ENCODE assay signal across 37 cellular contexts in the genomic region with DNA sequence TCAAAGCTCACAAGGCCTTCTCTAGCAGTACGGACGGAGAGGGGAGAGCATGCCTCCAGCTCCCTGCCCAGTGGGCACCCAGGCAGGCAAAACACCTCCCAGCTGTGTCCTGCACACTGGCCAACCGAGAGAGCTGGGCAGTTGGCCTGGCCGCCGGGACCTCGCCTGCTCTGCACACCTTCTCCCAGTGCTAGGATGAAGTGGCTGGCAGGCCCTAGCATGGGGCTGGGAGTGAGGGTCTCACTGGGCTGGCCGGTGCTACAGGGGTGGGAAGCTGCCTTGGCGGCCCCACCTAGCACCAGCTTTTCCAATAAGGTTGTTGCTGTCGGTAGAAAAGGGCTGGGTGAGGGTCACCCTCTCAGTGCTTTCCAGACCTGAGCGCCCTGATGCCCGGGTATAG.
"Had no signal": no experiment of that assay in that cellular context is flagged by ENCODE, and none has a peak within 500 bp of the region (broad histone marks: within the 10 kb centered on the region; RNA-seq: fewer than 3 reads in every experiment).

No MANE protein-coding gene starts in this region.

- FAIRE-seq: astrocyte, TTC549 had no signal

- H3K27ac ChIP-seq: adrenal gland, body of pancreas, brain microvascular endothelial cell, breast epithelium, VCaP had no signal

- H3K36me3 ChIP-seq: adrenal gland, brain microvascular endothelial cell, breast epithelium had no signal

- DNase-seq: activated CD4-positive, alpha-beta memory T cell treated with anti-CD3 and anti-CD28 coated beads, Interleukin-2, amount 10 ng/mL, durations not matched to agents 7 days and 5 days; activated CD4-positive, alpha-beta T cell treated with anti-CD3 and anti-CD28 coated beads for 1 hour; activated CD4-positive, alpha-beta T cell treated with anti-CD3 and anti-CD28 coated beads for 36 hours; activated CD4-positive, alpha-beta T cell treated with anti-CD3 and anti-CD28 coated beads for 48 hours; activated CD4-positive, alpha-beta T cell treated with anti-CD3 and anti-CD28 coated beads, Interleukin-2, amount 10 ng/mL, durations not matched to agents 7 days and 5 days; activated CD4-positive, alpha-beta T cell treated with anti-CD3 and anti-CD28 coated beads, Interleukin-2, amount 50 U/mL, for 48 hours; activated CD4-positive, CD25-positive, alpha-beta regulatory T cell; activated CD8-positive, alpha-beta memory T cell treated with anti-CD3 and anti-CD28 coated beads for 24 hours; activated CD8-positive, alpha-beta memory T cell treated with anti-CD3 and anti-CD28 coated beads, Interleukin-2, amount 10 ng/mL, durations not matched to agents 7 days and 5 days; activated CD8-positive, alpha-beta memory T cell treated with anti-CD3 and anti-CD28 coated beads, Interleukin-2, amount 50 U/mL, for 48 hours; activated CD8-positive, alpha-beta T cell treated with anti-CD3 and anti-CD28 coated beads, Interleukin-2, amount 10 ng/mL, durations not matched to agents 7 days and 5 days; activated effector memory CD4-positive, alpha-beta T cell treated with Interleukin-2 at 50 U/mL for 16 hours; activated gamma-delta T cell; activated naive CD4-positive, alpha-beta T cell treated with anti-CD3 and anti-CD28 coated beads, Interleukin-2, amount 10 ng/mL, durations not matched to agents 7 days and 5 days; activated naive CD4-positive, alpha-beta T cell treated with Interleukin-2 at 50 U/mL for 16 hours; activated naive CD8-positive, alpha-beta T cell treated with anti-CD3 and anti-CD28 coated beads, Interleukin-2, amount 10 ng/mL, durations not matched to agents 7 days and 5 days; activated T-cell treated with anti-CD3 and anti-CD28 coated beads, Interleukin-2, amount 50 U/mL, for 24 hours; activated T-cell treated with anti-CD3 and anti-CD28 coated beads, Interleukin-2, amount 50 U/mL, for 48 hours; adrenal gland; amniotic stem cell; aorta; body of pancreas; brain microvascular endothelial cell; central memory CD4-positive, alpha-beta T cell; T-helper 1 cell; T-helper 2 cell; T-helper 9 cell had no signal

- H3K4me3 Mint-ChIP-seq: activated CD4-positive, alpha-beta memory T cell treated with anti-CD3 and anti-CD28 coated beads, Interleukin-2, amount 10 ng/mL, durations not matched to agents 7 days and 5 days; activated CD4-positive, alpha-beta T cell treated with anti-CD3 and anti-CD28 coated beads for 36 hours; activated CD4-positive, alpha-beta T cell treated with anti-CD3 and anti-CD28 coated beads, Interleukin-2, amount 10 ng/mL, durations not matched to agents 7 days and 5 days; activated CD8-positive, alpha-beta memory T cell treated with anti-CD3 and anti-CD28 coated beads, Interleukin-2, amount 10 ng/mL, durations not matched to agents 7 days and 5 days; activated CD8-positive, alpha-beta T cell treated with anti-CD3 and anti-CD28 coated beads, Interleukin-2, amount 10 ng/mL, durations not matched to agents 7 days and 5 days; activated naive CD4-positive, alpha-beta T cell treated with anti-CD3 and anti-CD28 coated beads, Interleukin-2, amount 10 ng/mL, durations not matched to agents 7 days and 5 days; activated naive CD4-positive, alpha-beta T cell treated with anti-CD3 and anti-CD28 coated beads, Interleukin-2, amount 50 U/mL, for 24 hours; activated naive CD8-positive, alpha-beta T cell; activated naive CD8-positive, alpha-beta T cell treated with anti-CD3 and anti-CD28 coated beads, Interleukin-2, amount 10 ng/mL, durations not matched to agents 7 days and 5 days; activated T-cell treated with anti-CD3 and anti-CD28 coated beads, Interleukin-2, amount 50 U/mL, for 24 hours; T-helper 1 cell treated with Interleukin-12 subunit alpha and Interleukin-12 subunit beta and Interleukin-4 antibody, amounts not matched to agents 30 μg/mL and 1 μg/mL, for 36 hours; T-helper 2 cell treated with Interferon-gamma antibody and Interleukin-4, amounts not matched to agents 5 μg/mL and 100 μg/mL, for 36 hours had no signal

- H3K27me3 ChIP-seq: adrenal gland, body of pancreas, brain microvascular endothelial cell, breast epithelium had no signal

- H3K9me3 Mint-ChIP-seq: activated CD4-positive, alpha-beta memory T cell treated with anti-CD3 and anti-CD28 coated beads, Interleukin-2, amount 10 ng/mL, durations not matched to agents 7 days and 5 days; activated CD4-positive, alpha-beta T cell treated with anti-CD3 and anti-CD28 coated beads, Interleukin-2, amount 10 ng/mL, durations not matched to agents 7 days and 5 days; activated naive CD4-positive, alpha-beta T cell treated with anti-CD3 and anti-CD28 coated beads, Interleukin-2, amount 10 ng/mL, durations not matched to agents 7 days and 5 days; activated naive CD4-positive, alpha-beta T cell treated with anti-CD3 and anti-CD28 coated beads, Interleukin-2, amount 50 U/mL, for 24 hours; activated naive CD8-positive, alpha-beta T cell treated with anti-CD3 and anti-CD28 coated beads, Interleukin-2, amount 10 ng/mL, durations not matched to agents 7 days and 5 days; activated T-cell treated with anti-CD3 and anti-CD28 coated beads, Interleukin-2, amount 50 U/mL, for 24 hours; activated T-helper 2 cell treated with anti-CD3 and anti-CD28 coated beads, Interferon-gamma antibody, Interleukin-2, Interleukin-4, amounts not matched to agents 10 μg/mL and 5 μg/mL and 100 μg/mL, durations not matched to agents 14 hours and 24 hours and 36 hours; T-helper 1 cell treated with Interleukin-12 subunit alpha and Interleukin-12 subunit beta and Interleukin-4 antibody, amounts not matched to agents 30 μg/mL and 1 μg/mL, for 36 hours; T-helper 2 cell treated with Interferon-gamma antibody and Interleukin-4, amounts not matched to agents 5 μg/mL and 100 μg/mL, for 36 hours had no signal

- H3K27me3 Mint-ChIP-seq: activated CD4-positive, alpha-beta memory T cell treated with anti-CD3 and anti-CD28 coated beads, Interleukin-2, amount 10 ng/mL, durations not matched to agents 7 days and 5 days; activated CD4-positive, alpha-beta T cell treated with anti-CD3 and anti-CD28 coated beads for 36 hours; activated CD4-positive, alpha-beta T cell treated with anti-CD3 and anti-CD28 coated beads, Interleukin-2, amount 10 ng/mL, durations not matched to agents 7 days and 5 days; activated naive CD4-positive, alpha-beta T cell treated with anti-CD3 and anti-CD28 coated beads, Interleukin-2, amount 50 U/mL, for 24 hours; activated naive CD8-positive, alpha-beta T cell; activated T-cell treated with anti-CD3 and anti-CD28 coated beads, Interleukin-2, amount 50 U/mL, for 24 hours had no signal

- H3K9me3 ChIP-seq: adrenal gland, body of pancreas, breast epithelium had no signal

- H3K27ac Mint-ChIP-seq: activated CD4-positive, alpha-beta memory T cell treated with anti-CD3 and anti-CD28 coated beads, Interleukin-2, amount 10 ng/mL, durations not matched to agents 7 days and 5 days; activated CD4-positive, alpha-beta T cell treated with anti-CD3 and anti-CD28 coated beads for 36 hours; activated CD4-positive, alpha-beta T cell treated with anti-CD3 and anti-CD28 coated beads, Interleukin-2, amount 10 ng/mL, durations not matched to agents 7 days and 5 days; activated CD8-positive, alpha-beta memory T cell treated with anti-CD3 and anti-CD28 coated beads, Interleukin-2, amount 10 ng/mL, durations not matched to agents 7 days and 5 days; activated CD8-positive, alpha-beta T cell treated with anti-CD3 and anti-CD28 coated beads, Interleukin-2, amount 10 ng/mL, durations not matched to agents 7 days and 5 days; activated naive CD4-positive, alpha-beta T cell treated with anti-CD3 and anti-CD28 coated beads, Interleukin-2, amount 10 ng/mL, durations not matched to agents 7 days and 5 days; activated naive CD4-positive, alpha-beta T cell treated with anti-CD3 and anti-CD28 coated beads, Interleukin-2, amount 50 U/mL, for 24 hours; activated naive CD8-positive, alpha-beta T cell; activated naive CD8-positive, alpha-beta T cell treated with anti-CD3 and anti-CD28 coated beads, Interleukin-2, amount 10 ng/mL, durations not matched to agents 7 days and 5 days; activated T-cell treated with anti-CD3 and anti-CD28 coated beads, Interleukin-2, amount 50 U/mL, for 24 hours; activated T-helper 2 cell treated with anti-CD3 and anti-CD28 coated beads, Interferon-gamma antibody, Interleukin-2, Interleukin-4, amounts not matched to agents 10 μg/mL and 5 μg/mL and 100 μg/mL, durations not matched to agents 14 hours and 24 hours and 36 hours; T-helper 1 cell treated with Interleukin-12 subunit alpha and Interleukin-12 subunit beta and Interleukin-4 antibody, amounts not matched to agents 30 μg/mL and 1 μg/mL, for 36 hours; T-helper 2 cell treated with Interferon-gamma antibody and Interleukin-4, amounts not matched to agents 5 μg/mL and 100 μg/mL, for 36 hours had no signal

- H3K4me1 ChIP-seq: adrenal gland, body of pancreas, breast epithelium had no signal

- H3K4me3 ChIP-seq: adrenal gland, body of pancreas, breast epithelium had no signal

- H3K36me3 Mint-ChIP-seq: activated CD8-positive, alpha-beta memory T cell treated with anti-CD3 and anti-CD28 coated beads, Interleukin-2, amount 10 ng/mL, durations not matched to agents 7 days and 5 days; activated naive CD4-positive, alpha-beta T cell treated with anti-CD3 and anti-CD28 coated beads, Interleukin-2, amount 50 U/mL, for 24 hours; activated naive CD8-positive, alpha-beta T cell had no signal

- ATAC-seq: activated CD4-positive, alpha-beta T cell treated with anti-CD3 and anti-CD28 coated beads for 36 hours; activated CD4-positive, CD25-positive, alpha-beta regulatory T cell treated with anti-CD3 and anti-CD28 coated beads, Interleukin-2, amount 50 U/mL, for 24 hours; activated CD8-positive, alpha-beta memory T cell treated with anti-CD3 and anti-CD28 coated beads, Interleukin-2, amount 10 ng/mL, durations not matched to agents 7 days and 5 days; activated CD8-positive, alpha-beta T cell treated with anti-CD3 and anti-CD28 coated beads, Interleukin-2, amount 10 ng/mL, durations not matched to agents 7 days and 5 days; body of pancreas had no signal
